In genomic region chr19:15249912-15250634, GRCh38 we compare ENCODE assay signal across 8 cellular contexts. TPM values are rescaled to one million over a fixed set of nuclear protein-coding genes. Genes with fewer than 3 reads are reported as not detected.
A peak's percentile ranks its signal among the peaks of the same experiment; 100 is the strongest.
DNase-seq lines count a peak whose midpoint lies in the region; ATAC-seq and TF ChIP-seq lines count a peak whose summit lies in the region.

No MANE protein-coding gene starts in this region.

- H3K4me3 ChIP-seq in HFF-Myc (replicated peaks; ENCODE audit: low read depth, low read length) (peak overlapping the region; percentile 7; the same call in 1 of the 2 replicates), left lung (no peak overlapping the region), subcutaneous abdominal adipose tissue (ENCODE audit: low read depth in 1 of 5, low read length in 5 of 5) (peak overlapping the region; percentile 8 to 36 (median 22))

- peak overlapping the region; percentile 26 to 99 (median 48) for H3K9ac ChIP-seq in subcutaneous abdominal adipose tissue (ENCODE audit: low read length in 5 of 5)

- H3K4me1 ChIP-seq in left lung (peaks cover 20 to 45% of the 10 kb centered on the region in 2 donors), subcutaneous abdominal adipose tissue (ENCODE audit: control insufficient read depth in 5 of 5, insufficient read depth in 5 of 5, low read length in 5 of 5) (peaks cover 59 to 84% (median 81%) of the 10 kb centered on the region in 5 donors)

- H3K9me3 ChIP-seq in left lung: no peaks in the 10 kb centered on the region
- peaks cover 0 to 3% (median 0%) of the 10 kb centered on the region in 5 donors for H3K9me3 ChIP-seq in subcutaneous abdominal adipose tissue (ENCODE audit: control insufficient read depth in 5 of 5, low read length in 5 of 5)

- intact Hi-C loops in left lung (cut with DNase I): loop anchor here in 1 of 2 donors (10.0 kb wide), 1 partner anchor 65 kb away; no protein-coding TSS in a partner anchor

- no peaks in the 10 kb centered on the region for H3K27me3 ChIP-seq in left lung
- peaks cover 0 to 19% (median 0%) of the 10 kb centered on the region in 5 donors for H3K27me3 ChIP-seq in subcutaneous abdominal adipose tissue (ENCODE audit: control insufficient read depth in 5 of 5, insufficient read depth in 4 of 5, low read length in 5 of 5)

- DNase-seq in HFF-Myc (ENCODE audit: extremely low read depth, low read depth) (no peak), left lung (no peak), middle frontal gyrus (ENCODE audit: extremely low spot score, low spot score) (no peak), NCI-H526 treated with DMSO at 0.1 percent for 48 hours (lab: John Stamatoyannopoulos, UW) (no peak)
- no peak for DNase-seq in activated CD8-positive, alpha-beta memory T cell treated with anti-CD3 and anti-CD28 coated beads, Interleukin-2, amount 50 U/mL, for 4 hours

- peak; percentile 11 for ATAC-seq in left lung
- ATAC-seq in GM21528 (IDR thresholded peaks at IDR 0.05; ENCODE audit: low FRiP score, unreplicated experiment): no peak

- H3K36me3 ChIP-seq in left lung: peaks cover 6 to 100% of the 10 kb centered on the region in 2 donors
- H3K36me3 ChIP-seq in subcutaneous abdominal adipose tissue (ENCODE audit: control insufficient read depth in 5 of 5, insufficient read depth in 5 of 5, low read length in 5 of 5): peaks cover 0 to 79% (median 72%) of the 10 kb centered on the region in 5 donors

- peak overlapping the region; percentile 87 for H3K27ac ChIP-seq in cingulate gyrus (ENCODE audit: low read depth, low read length)
- H3K27ac ChIP-seq in left lung: peak overlapping the region; percentile 72 to 81
- H3K27ac ChIP-seq in subcutaneous abdominal adipose tissue (ENCODE audit: low read depth, low read length): peak overlapping the region; percentile 94

- peak; percentile 8 for TF ChIP-seq CTCF in HFF-Myc (IDR thresholded peaks at IDR 0.05; ENCODE audit: low read depth, low read length, missing control alignments)
- no peak for TF ChIP-seq CTCF in left lung (IDR thresholded peaks at IDR 0.05)

RNA-seq across cellular contexts. Expression of gene EPHX3, which starts 17.8 kb away (rescaled TPM):
- 1 to 10 TPM; 1.6 to 7.6 TPM for total RNA-seq in left lung

RNA-seq across cellular contexts. Expression of gene NOTCH3, which starts 49.3 kb away (rescaled TPM):
- 10 to 100 TPM; 73.2 to 94.1 TPM for total RNA-seq in left lung

Comparison
In these comparisons a context has a peak if more than half of its experiments do, and no peak if none do; other contexts are left out.
1. H3K4me3 ChIP-seq: peak in HFF-Myc (single experiment) and subcutaneous abdominal adipose tissue (5 of 5); none in left lung (0 of 2).
2. Peak in every context shown above with its lines, with median percentiles within 50 percentile points of each other: H3K27ac ChIP-seq.